8 cellular contexts compared by ENCODE assay signal in the genomic region with DNA sequence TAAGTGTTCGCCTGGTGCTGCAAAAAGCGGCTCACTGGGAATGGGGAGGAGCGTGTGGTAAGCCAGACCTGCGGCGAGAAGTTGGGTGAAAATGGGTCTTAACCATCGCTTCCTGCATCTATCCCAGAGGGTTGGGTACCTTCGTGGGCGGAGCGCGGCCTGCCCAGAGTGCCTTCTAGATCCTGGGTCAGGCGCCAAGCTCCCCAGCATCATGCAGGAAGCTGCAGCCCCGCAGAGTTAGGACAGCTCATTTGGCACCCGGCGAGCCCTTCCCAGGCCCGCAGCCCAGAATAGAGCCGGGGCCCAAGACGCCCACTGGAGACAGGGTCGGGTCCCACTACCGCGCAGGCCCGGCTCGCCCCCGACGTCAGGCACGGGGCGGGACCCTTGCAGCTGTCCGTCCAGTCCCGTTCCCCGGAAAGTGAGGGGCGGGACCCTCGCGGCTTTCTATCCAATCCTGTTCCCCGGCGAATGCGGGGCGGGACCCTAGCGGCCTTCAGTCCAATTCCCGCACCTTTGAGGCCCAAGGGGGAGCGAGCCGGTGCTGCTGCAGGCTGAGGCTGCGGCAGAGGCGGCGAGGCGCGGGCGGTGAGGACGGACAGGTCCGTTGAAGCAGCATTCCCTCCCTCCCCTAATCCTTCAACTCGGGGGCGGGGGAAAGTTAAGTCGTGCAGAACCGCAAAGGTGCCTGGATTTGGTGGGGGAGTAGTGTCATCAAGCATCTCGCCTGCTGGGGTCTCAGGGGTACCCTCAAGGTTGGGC. TPM values are rescaled to one million over a fixed set of nuclear protein-coding genes. Genes with fewer than 3 reads are reported as not detected.
DNase-seq lines count a peak whose midpoint lies in the region; ATAC-seq and TF ChIP-seq lines count a peak whose summit lies in the region.

A gene with protein sequence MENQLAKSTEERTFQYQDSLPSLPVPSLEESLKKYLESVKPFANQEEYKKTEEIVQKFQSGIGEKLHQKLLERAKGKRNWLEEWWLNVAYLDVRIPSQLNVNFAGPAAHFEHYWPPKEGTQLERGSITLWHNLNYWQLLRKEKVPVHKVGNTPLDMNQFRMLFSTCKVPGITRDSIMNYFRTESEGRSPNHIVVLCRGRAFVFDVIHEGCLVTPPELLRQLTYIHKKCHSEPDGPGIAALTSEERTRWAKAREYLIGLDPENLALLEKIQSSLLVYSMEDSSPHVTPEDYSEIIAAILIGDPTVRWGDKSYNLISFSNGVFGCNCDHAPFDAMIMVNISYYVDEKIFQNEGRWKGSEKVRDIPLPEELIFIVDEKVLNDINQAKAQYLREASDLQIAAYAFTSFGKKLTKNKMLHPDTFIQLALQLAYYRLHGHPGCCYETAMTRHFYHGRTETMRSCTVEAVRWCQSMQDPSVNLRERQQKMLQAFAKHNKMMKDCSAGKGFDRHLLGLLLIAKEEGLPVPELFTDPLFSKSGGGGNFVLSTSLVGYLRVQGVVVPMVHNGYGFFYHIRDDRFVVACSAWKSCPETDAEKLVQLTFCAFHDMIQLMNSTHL (plus strand): TSS at position 499 of the 762 bp plus-strand sequence. CDS start 3,405 bp downstream, outside the sequence.

- POLR2A ChIA-PET in activated CD4-positive, alpha-beta T cell treated with anti-CD3 and anti-CD28 coated beads for 36 hours (lab: Charles Lee): interaction anchor here (0.5 to 1.0 kb wide), 2 partner anchors 126 to 289 kb away, joined by 3 to 4 read pairs; partner anchors contain the start of gene TMEM243

- peak; percentile 86 for TF ChIP-seq POLR2A in GM19099 (IDR thresholded peaks at IDR 0.05; ENCODE audit: extremely low read depth, insufficient read length, low read depth)

- CTCF ChIA-PET in activated CD4-positive, alpha-beta T cell treated with anti-CD3 and anti-CD28 coated beads for 36 hours (lab: Charles Lee): interaction anchor here (0.8 to 1.6 kb wide), 6 partner anchors 26 to 126 kb away, joined by 3 to 5 read pairs (median 3); no protein-coding TSS in a partner anchor

- DNase-seq in Ammon's horn (ENCODE audit: low spot score) (peak; percentile 97), NCI-H460 (ENCODE audit: extremely low read depth, low read depth) (peak; percentile 91), kidney tubule cell (ENCODE audit: low spot score) (peak; percentile 94)
- peak; percentile 97 for DNase-seq in activated CD4-positive, alpha-beta T cell treated with anti-CD3 and anti-CD28 coated beads for 36 hours
- peak; percentile 76 to 87 for DNase-seq in stimulated activated CD4-positive, alpha-beta T cell treated with anti-CD3 and anti-CD28 coated beads, Interleukin-1b, Interleukin-23, amount 100 ng/mL, for 1 hour (ENCODE audit: low read depth in 2 of 2)

- peak; percentile 98 for ATAC-seq in HG03432 (IDR thresholded peaks at IDR 0.05; ENCODE audit: unreplicated experiment)
- ATAC-seq in activated CD4-positive, alpha-beta T cell treated with anti-CD3 and anti-CD28 coated beads for 36 hours: peak; percentile 98

- intact Hi-C loops in activated CD4-positive, alpha-beta T cell treated with anti-CD3 and anti-CD28 coated beads for 36 hours (cut with DNase I, micrococcal nuclease): loop anchor here (1.0 to 10.0 kb wide), 8 partner anchors 125 to 872 kb away; partner anchors contain the start of genes DBF4 (in 2 of the 2), DMTF1 (in 2 of the 2), RUNDC3B (in 2 of the 2) and SLC25A40 (in 2 of the 2)

- H3K27ac Mint-ChIP-seq in activated CD4-positive, alpha-beta T cell treated with anti-CD3 and anti-CD28 coated beads for 36 hours: peak within 1 kb of the TSS; percentile 95

- peaks cover 18% of the 10 kb centered on the region for H3K36me3 Mint-ChIP-seq in activated CD4-positive, alpha-beta T cell treated with anti-CD3 and anti-CD28 coated beads for 36 hours (ENCODE audit: low read depth)

- H3K4me3 Mint-ChIP-seq in activated CD4-positive, alpha-beta T cell treated with anti-CD3 and anti-CD28 coated beads for 36 hours: peak within 1 kb of the TSS; percentile 94

- H3K9me3 Mint-ChIP-seq in activated CD4-positive, alpha-beta T cell treated with anti-CD3 and anti-CD28 coated beads for 36 hours (ENCODE audit: low read depth): no peaks in the 10 kb centered on the region

- peak within 1 kb of the TSS; percentile 93 for H3K27ac ChIP-seq in cingulate gyrus (ENCODE audit: low read depth, low read length)

- no peaks in the 10 kb centered on the region for H3K27me3 Mint-ChIP-seq in activated CD4-positive, alpha-beta T cell treated with anti-CD3 and anti-CD28 coated beads for 36 hours

- peaks cover 45% of the 10 kb centered on the region for H3K4me1 Mint-ChIP-seq in activated CD4-positive, alpha-beta T cell treated with anti-CD3 and anti-CD28 coated beads for 36 hours

RNA-seq across cellular contexts. Expression of the gene that starts here (rescaled TPM):
- 7.7 and 10.9 TPM in 2 replicates for total RNA-seq in NCI-H460 (2014; rRNA removed; shearing (Covaris generic))
- 19.5 and 26.8 TPM in 2 replicates for polyA plus RNA-seq in NCI-H460 (2014; cell fraction: nucleus; rRNA removed)
- total RNA-seq in activated CD4-positive, alpha-beta T cell treated with anti-CD3 and anti-CD28 coated beads for 36 hours: 1 to 10 TPM; 4.6 to 7.0 TPM

Comparison
In these comparisons a context has a peak if more than half of its experiments do, and no peak if none do; other contexts are left out.
1. Peak in every context shown above with its lines: DNase-seq, ATAC-seq and H3K27ac ChIP-seq.